ENCODE assay signal across 24 cellular contexts in genomic region chr6:45199554-45199953, GRCh38.
DNase-seq lines count a peak whose midpoint lies in the region; ATAC-seq, FAIRE-seq and TF ChIP-seq lines count a peak whose summit lies in the region.
"Had no signal": no experiment of that assay in that cellular context is flagged by ENCODE, and none has a peak within 500 bp of the region (broad histone marks: within the 10 kb centered on the region; RNA-seq: fewer than 3 reads in every experiment).

No MANE protein-coding gene starts in this region.

- H3K27ac ChIP-seq in MM.1S (ENCODE audit: low read length) (peak overlapping the region; percentile 14; the same call in 1 of the 2 replicates), aorta (ENCODE audit: low read depth in 1 of 2, low read length in 2 of 2) (no peak overlapping the region)
- H3K27ac ChIP-seq: C4-2B, PC-9, RWPE1 had no signal

- peak overlapping the region; percentile 71 for H3K27ac Mint-ChIP-seq in activated T-helper 2 cell treated with anti-CD3 and anti-CD28 coated beads, Interferon-gamma antibody, Interleukin-2, Interleukin-4, amounts not matched to agents 10 μg/mL and 5 μg/mL and 100 μg/mL, durations not matched to agents 14 hours and 24 hours and 36 hours
- H3K27ac Mint-ChIP-seq in stimulated activated naive CD8-positive, alpha-beta T cell treated with anti-CD3 and anti-CD28 coated beads, Interleukin-15, Interleukin-2, amounts not matched to agents 100 ng/mL and 50 ng/mL, for 24 hours: peak overlapping the region; percentile 4
- no peak overlapping the region for H3K27ac Mint-ChIP-seq in CD14-positive monocyte

- no peaks in the 10 kb centered on the region for H3K9me3 Mint-ChIP-seq in activated T-helper 2 cell treated with anti-CD3 and anti-CD28 coated beads, Interferon-gamma antibody, Interleukin-2, Interleukin-4, amounts not matched to agents 10 μg/mL and 5 μg/mL and 100 μg/mL, durations not matched to agents 14 hours and 24 hours and 36 hours
- no peaks in the 10 kb centered on the region for H3K9me3 Mint-ChIP-seq in stimulated activated naive CD8-positive, alpha-beta T cell treated with anti-CD3 and anti-CD28 coated beads, Interleukin-15, Interleukin-2, amounts not matched to agents 100 ng/mL and 50 ng/mL, for 24 hours
- no peaks in the 10 kb centered on the region for H3K9me3 Mint-ChIP-seq in CD14-positive monocyte

- peak overlapping the region; percentile 17 for H3K4me3 Mint-ChIP-seq in activated T-helper 2 cell treated with anti-CD3 and anti-CD28 coated beads, Interferon-gamma antibody, Interleukin-2, Interleukin-4, amounts not matched to agents 10 μg/mL and 5 μg/mL and 100 μg/mL, durations not matched to agents 14 hours and 24 hours and 36 hours (ENCODE audit: low read depth)
- no peak overlapping the region for H3K4me3 Mint-ChIP-seq in stimulated activated naive CD8-positive, alpha-beta T cell treated with anti-CD3 and anti-CD28 coated beads, Interleukin-15, Interleukin-2, amounts not matched to agents 100 ng/mL and 50 ng/mL, for 24 hours
- no peak overlapping the region for H3K4me3 Mint-ChIP-seq in CD14-positive monocyte

- peak overlapping the region; percentile 32 for H3K4me2 ChIP-seq in MM.1S (ENCODE audit: low read depth, low read length)
- H3K4me2 ChIP-seq: PC-9 had no signal

- no peaks in the 10 kb centered on the region for H3K9me2 ChIP-seq in MM.1S (replicated peaks; ENCODE audit: insufficient read depth, low read length)

- H3K9me3 ChIP-seq in MM.1S (replicated peaks; ENCODE audit: insufficient read depth, low read length) (no peaks in the 10 kb centered on the region), aorta (ENCODE audit: control insufficient read depth, low read length) (no peaks in the 10 kb centered on the region)

- no peaks in the 10 kb centered on the region for H4K20me1 ChIP-seq in MM.1S (ENCODE audit: insufficient read depth, low read length)

- H3K36me3 ChIP-seq in MM.1S (replicated peaks; ENCODE audit: insufficient read depth, low read length) (no peaks in the 10 kb centered on the region), aorta (ENCODE audit: control insufficient read depth in 1 of 2, insufficient read depth in 2 of 2, low read length in 1 of 2) (no peaks in the 10 kb centered on the region)

- H3K4me1 Mint-ChIP-seq in activated T-helper 2 cell treated with anti-CD3 and anti-CD28 coated beads, Interferon-gamma antibody, Interleukin-2, Interleukin-4, amounts not matched to agents 10 μg/mL and 5 μg/mL and 100 μg/mL, durations not matched to agents 14 hours and 24 hours and 36 hours (ENCODE audit: low read depth): peaks cover 34% of the 10 kb centered on the region
- peaks cover 31% of the 10 kb centered on the region for H3K4me1 Mint-ChIP-seq in stimulated activated naive CD8-positive, alpha-beta T cell treated with anti-CD3 and anti-CD28 coated beads, Interleukin-15, Interleukin-2, amounts not matched to agents 100 ng/mL and 50 ng/mL, for 24 hours (ENCODE audit: low read depth)
- H3K4me1 Mint-ChIP-seq in CD14-positive monocyte: no peaks in the 10 kb centered on the region

- DNase-seq in D721Med (ENCODE audit: insufficient read length, low spot score) (no peak), MM.1S (peak; percentile 30), CD14-positive monocyte (ENCODE audit: low spot score) (no peak), aorta (no peak)
- DNase-seq in activated T-helper 2 cell treated with anti-CD3 and anti-CD28 coated beads, Interferon-gamma antibody, Interleukin-2, Interleukin-4, amounts not matched to agents 10 μg/mL and 5 μg/mL and 100 μg/mL, durations not matched to agents 14 hours and 24 hours and 36 hours (ENCODE audit: low spot score): no peak
- DNase-seq: ACHN, AML-193, DMS 273 treated with DMSO at 0.1 percent for 48 hours, GDM1, GOT3, NCI-H1417, NCI-H187, NCI-H2107, NCI-H226, NCI-H524, PC-9, SIG-M5 had no signal

- H3K27me3 Mint-ChIP-seq in activated T-helper 2 cell treated with anti-CD3 and anti-CD28 coated beads, Interferon-gamma antibody, Interleukin-2, Interleukin-4, amounts not matched to agents 10 μg/mL and 5 μg/mL and 100 μg/mL, durations not matched to agents 14 hours and 24 hours and 36 hours (ENCODE audit: low read depth): no peaks in the 10 kb centered on the region
- no peaks in the 10 kb centered on the region for H3K27me3 Mint-ChIP-seq in stimulated activated naive CD8-positive, alpha-beta T cell treated with anti-CD3 and anti-CD28 coated beads, Interleukin-15, Interleukin-2, amounts not matched to agents 100 ng/mL and 50 ng/mL, for 24 hours
- no peaks in the 10 kb centered on the region for H3K27me3 Mint-ChIP-seq in CD14-positive monocyte (ENCODE audit: low read depth in 3 of 3)

- FAIRE-seq in D721Med (lab: Jason Lieb, UNC): peak; percentile 61
- FAIRE-seq: GM19239, K562 had no signal

- no peak overlapping the region for H2AFZ ChIP-seq in MM.1S (ENCODE audit: low read length)
- H2AFZ ChIP-seq: PC-9 had no signal

- ATAC-seq in aorta (ENCODE audit: low FRiP score): no peak
- no peak for ATAC-seq in GM19351 (IDR thresholded peaks at IDR 0.05; ENCODE audit: unreplicated experiment)
- ATAC-seq: HCT116, K562 had no signal

- TF ChIP-seq CTCF in D721Med (IDR thresholded peaks at IDR 0.05; ENCODE audit: insufficient read depth, missing control alignments) (no peak), MM.1S (IDR thresholded peaks at IDR 0.05; ENCODE audit: low read length) (no peak), CD14-positive monocyte (IDR thresholded peaks at IDR 0.05) (no peak)

- intact Hi-C loops in activated T-helper 2 cell treated with anti-CD3 and anti-CD28 coated beads, Interferon-gamma antibody, Interleukin-2, Interleukin-4, amounts not matched to agents 10 μg/mL and 5 μg/mL and 100 μg/mL, durations not matched to agents 14 hours and 24 hours and 36 hours (cut with micrococcal nuclease): no loop called here
- intact Hi-C loops in CD14-positive monocyte (cut with micrococcal nuclease): no loop called here
- intact Hi-C loops in aorta (cut with DNase I): no loop called here

- peaks cover 15% of the 10 kb centered on the region; the same call in 1 of the 2 replicates for H3K27me3 ChIP-seq in MM.1S (replicated peaks; ENCODE audit: insufficient read depth, low read length)
- no peaks in the 10 kb centered on the region for H3K27me3 ChIP-seq in aorta (ENCODE audit: control insufficient read depth in 1 of 2, insufficient read depth in 2 of 2, low read length in 1 of 2)

- peaks cover 7% of the 10 kb centered on the region for H3K36me3 Mint-ChIP-seq in activated T-helper 2 cell treated with anti-CD3 and anti-CD28 coated beads, Interferon-gamma antibody, Interleukin-2, Interleukin-4, amounts not matched to agents 10 μg/mL and 5 μg/mL and 100 μg/mL, durations not matched to agents 14 hours and 24 hours and 36 hours (ENCODE audit: low read depth)
- H3K36me3 Mint-ChIP-seq in stimulated activated naive CD8-positive, alpha-beta T cell treated with anti-CD3 and anti-CD28 coated beads, Interleukin-15, Interleukin-2, amounts not matched to agents 100 ng/mL and 50 ng/mL, for 24 hours (ENCODE audit: low read depth): no peaks in the 10 kb centered on the region
- no peaks in the 10 kb centered on the region for H3K36me3 Mint-ChIP-seq in CD14-positive monocyte

- H3K9ac ChIP-seq in MM.1S (ENCODE audit: low read length): no peak overlapping the region

- no peaks in the 10 kb centered on the region for H3K79me2 ChIP-seq in MM.1S (ENCODE audit: low read length)

- H3K4me1 ChIP-seq in MM.1S (ENCODE audit: low read length) (peaks cover 28% of the 10 kb centered on the region), aorta (ENCODE audit: control insufficient read depth in 1 of 2, insufficient read depth in 2 of 2, low read length in 2 of 2) (no peaks in the 10 kb centered on the region)

- peaks cover 11% of the 10 kb centered on the region for H3F3A ChIP-seq in MM.1S (ENCODE audit: insufficient read depth, low read length)

- H3K4me3 ChIP-seq in MM.1S (ENCODE audit: low read length) (no peak overlapping the region), aorta (ENCODE audit: low read length in 2 of 2) (no peak overlapping the region)
- H3K4me3 ChIP-seq: K562, PC-9 had no signal

Comparison
In these comparisons a context has a peak if more than half of its experiments do, and no peak if none do; other contexts are left out.
1. H3K27ac Mint-ChIP-seq: peak in activated T-helper 2 cell treated with anti-CD3 and anti-CD28 coated beads, Interferon-gamma antibody, Interleukin-2, Interleukin-4, amounts not matched to agents 10 μg/mL and 5 μg/mL and 100 μg/mL, durations not matched to agents 14 hours and 24 hours and 36 hours (single experiment) and stimulated activated naive CD8-positive, alpha-beta T cell treated with anti-CD3 and anti-CD28 coated beads, Interleukin-15, Interleukin-2, amounts not matched to agents 100 ng/mL and 50 ng/mL, for 24 hours (single experiment); none in CD14-positive monocyte (0 of 7).